ENCODE assay signal across 31 cellular contexts in the genomic region with DNA sequence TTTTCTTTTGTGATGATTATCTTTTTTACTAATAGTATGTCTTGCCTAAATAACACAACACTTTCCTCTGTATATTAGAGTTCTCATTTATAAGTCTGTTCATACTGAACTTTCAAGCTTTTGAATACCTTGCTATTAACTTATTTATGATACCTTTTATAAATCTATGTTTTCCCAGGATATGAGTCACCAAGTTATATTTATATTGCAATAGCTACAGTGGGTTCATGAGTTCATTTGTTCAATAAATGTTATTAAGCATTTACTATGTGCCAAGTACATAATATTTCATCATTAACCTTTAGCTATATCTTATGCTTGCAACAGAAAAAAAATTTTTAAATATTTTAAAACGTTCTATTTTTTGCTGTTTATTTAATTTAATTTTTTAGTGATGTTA. TPM values are rescaled to one million over a fixed set of nuclear protein-coding genes. Genes with fewer than 3 reads are reported as not detected.
"Had no signal": no experiment of that assay in that cellular context is flagged by ENCODE, and none has a peak within 500 bp of the region (broad histone marks: within the 10 kb centered on the region; RNA-seq: fewer than 3 reads in every experiment).

No MANE protein-coding gene starts in this region.

- ATAC-seq: activated T-helper 17 cell treated with anti-CD3 and anti-CD28 coated beads, Interleukin-2, amount 50 U/mL, for 72 hours; Right ventricle myocardium inferior; T-cell had no signal

- DNase-seq: activated CD4-positive, alpha-beta memory T cell treated with anti-CD3 and anti-CD28 coated beads for 36 hours; activated CD4-positive, alpha-beta T cell treated with anti-CD3 and anti-CD28 coated beads, Interleukin-2, amount 10 ng/mL, durations not matched to agents 7 days and 5 days; activated CD4-positive, CD25-positive, alpha-beta regulatory T cell; activated gamma-delta T cell; activated naive CD4-positive, alpha-beta T cell treated with anti-CD3 and anti-CD28 coated beads for 36 hours; activated naive CD8-positive, alpha-beta T cell treated with anti-CD3 and anti-CD28 coated beads for 36 hours; activated T-cell treated with anti-CD3 and anti-CD28 coated beads for 4 hours; activated T-cell treated with anti-CD3 and anti-CD28 coated beads, Interleukin-2, amount 50 U/mL, for 48 hours; brain microvascular endothelial cell; caudate nucleus; MG63; MV-4-11; NCI-H1092 treated with DMSO at 0.1 percent for 48 hours; NCI-H1417 treated with DMSO at 0.1 percent for 48 hours; NCI-H1694 treated with DMSO at 0.1 percent for 48 hours; NCI-H2029 treated with DMSO at 0.1 percent for 48 hours; NCI-H345; NCI-H510A; NCI-H69; NK-92 treated with Interleukin-12 subunit alpha and Interleukin-12 subunit beta, amount 100 ng/mL, for 24 hours; OCI-M1; T-cell; T-helper 2 cell; T1000 had no signal

- H3K36me3 ChIP-seq: brain microvascular endothelial cell, MG63 had no signal

- H3K27me3 ChIP-seq: brain microvascular endothelial cell, MG63 had no signal

- H3K27ac ChIP-seq: brain microvascular endothelial cell, KMS-11, SK-N-MC, VCaP had no signal

- H3K9me3 ChIP-seq: MG63 had no signal

- H3K4me3 ChIP-seq: MG63, SK-N-MC had no signal

RNA-seq across cellular contexts. Expression of gene CLCN1, which starts 18.3 kb away (rescaled TPM):
- total RNA-seq: activated CD8-positive, alpha-beta memory T cell treated with anti-CD3 and anti-CD28 coated beads for 36 hours; activated naive CD4-positive, alpha-beta T cell treated with anti-CD3 and anti-CD28 coated beads for 36 hours; cerebellum; Right ventricle myocardium inferior; T-cell had no signal
